13 cellular contexts compared by ENCODE assay signal in genomic region chr17:13416748-13417363, GRCh38.
DNase-seq lines count a peak whose midpoint lies in the region; ATAC-seq and TF ChIP-seq lines count a peak whose summit lies in the region.
"Had no signal": no experiment of that assay in that cellular context is flagged by ENCODE, and none has a peak within 500 bp of the region (broad histone marks: within the 10 kb centered on the region; RNA-seq: fewer than 3 reads in every experiment).

No MANE protein-coding gene starts in this region.

- POLR2A ChIA-PET in HEK293 (lab: Yijun Ruan, JAX), result no interaction called here
- POLR2A ChIA-PET in activated CD8-positive, alpha-beta T cell treated with anti-CD3 and anti-CD28 coated beads for 36 hours (lab: Charles Lee), result no interaction called here

- H3K4me3 Mint-ChIP-seq in activated CD8-positive, alpha-beta T cell treated with anti-CD3 and anti-CD28 coated beads for 36 hours, result no peak overlapping the region
- H3K4me3 Mint-ChIP-seq: CD4-positive, alpha-beta memory T cell had no signal

- H3K4me3 ChIP-seq in ACC112 (ENCODE audit: low read depth, low read length) (no peak overlapping the region), HEK293 (ENCODE audit: low read depth, low read length) (no peak overlapping the region), left ventricle myocardium inferior (no peak overlapping the region)

- DNase-seq in left ventricle myocardium inferior, result no peak
- DNase-seq in activated CD8-positive, alpha-beta T cell treated with anti-CD3 and anti-CD28 coated beads for 36 hours, result no peak
- no peak for DNase-seq in iPS-NIHi11 (ENCODE audit: low spot score)
- DNase-seq: CD4-positive, alpha-beta memory T cell; DMS79; HCEC 1CT had no signal

- no peak overlapping the region for H2AFZ ChIP-seq in ACC112 (ENCODE audit: low read length, unreplicated experiment)

- H3K27me3 ChIP-seq in ACC112 (ENCODE audit: insufficient read depth, low read length) (no peaks in the 10 kb centered on the region), left ventricle myocardium inferior (ENCODE audit: low read depth) (no peaks in the 10 kb centered on the region)
- H3K27me3 ChIP-seq: BE2C had no signal

- no peak overlapping the region for H3K27ac Mint-ChIP-seq in activated CD8-positive, alpha-beta T cell treated with anti-CD3 and anti-CD28 coated beads for 36 hours
- H3K27ac Mint-ChIP-seq: CD4-positive, alpha-beta memory T cell had no signal

- H3K9me3 ChIP-seq in HEK293 (ENCODE audit: control insufficient read depth, insufficient read depth, low read depth, low read length) (no peaks in the 10 kb centered on the region), left ventricle myocardium inferior (replicated peaks) (no peaks in the 10 kb centered on the region)
- H3K9me3 ChIP-seq: BE2C had no signal

- peaks cover 13% of the 10 kb centered on the region for H3K27me3 Mint-ChIP-seq in activated CD8-positive, alpha-beta T cell treated with anti-CD3 and anti-CD28 coated beads for 36 hours

- no peaks in the 10 kb centered on the region for H3K79me2 ChIP-seq in ACC112 (ENCODE audit: control insufficient read depth, insufficient read depth, low read length, unreplicated experiment)

- TF ChIP-seq CTCF in HEK293 (tag by site-specific recombination; IDR thresholded peaks at IDR 0.05), result no peak
- TF ChIP-seq CTCF in VCaP (conservative IDR thresholded peaks at IDR 0.05), result no peak
- TF ChIP-seq CTCF in left ventricle myocardium inferior (IDR thresholded peaks at IDR 0.05; ENCODE audit: borderline replicate concordance), result no peak
- no peak for TF ChIP-seq CTCF in activated CD8-positive, alpha-beta T cell treated with anti-CD3 and anti-CD28 coated beads for 36 hours (IDR thresholded peaks at IDR 0.05)

- no peaks in the 10 kb centered on the region for H3K4me1 Mint-ChIP-seq in activated CD8-positive, alpha-beta T cell treated with anti-CD3 and anti-CD28 coated beads for 36 hours (ENCODE audit: low read depth)
- H3K4me1 Mint-ChIP-seq: CD4-positive, alpha-beta memory T cell had no signal

- H3K36me3 Mint-ChIP-seq in activated CD8-positive, alpha-beta T cell treated with anti-CD3 and anti-CD28 coated beads for 36 hours (ENCODE audit: low read depth), result no peaks in the 10 kb centered on the region
- H3K36me3 Mint-ChIP-seq: CD4-positive, alpha-beta memory T cell had no signal

- peaks cover 55% of the 10 kb centered on the region for H3K4me1 ChIP-seq in ACC112 (ENCODE audit: control insufficient read depth, insufficient read depth, low read length, unreplicated experiment)
- peaks cover 9% of the 10 kb centered on the region for H3K4me1 ChIP-seq in HEK293 (ENCODE audit: control insufficient read depth, insufficient read depth, low read length)
- peaks cover 21% of the 10 kb centered on the region for H3K4me1 ChIP-seq in left ventricle myocardium inferior
- H3K4me1 ChIP-seq: BE2C had no signal

- intact Hi-C loops in left ventricle myocardium inferior (cut with micrococcal nuclease), result no loop called here
- intact Hi-C loops in activated CD8-positive, alpha-beta T cell treated with anti-CD3 and anti-CD28 coated beads for 36 hours (cut with micrococcal nuclease), result no loop called here

- H3K27ac ChIP-seq in ACC112 (ENCODE audit: low read depth, low read length) (peak overlapping the region; percentile 47; the same call in 1 of the 2 replicates), HEK293 (ENCODE audit: extremely low read depth, low read depth, low read length) (peak overlapping the region; percentile 50; the same call in 1 of the 2 replicates), VCaP (peak overlapping the region; percentile 29; the same call in 1 of the 2 replicates), left ventricle myocardium inferior (replicated peaks) (peak overlapping the region; percentile 76)
- H3K27ac ChIP-seq: HL-60 had no signal

- CTCF ChIA-PET in HEK293 (lab: Yijun Ruan, JAX), result interaction anchor here (0.6 kb wide), 1 partner anchor 891 kb away, joined by 3 read pairs; no protein-coding TSS in a partner anchor
- CTCF ChIA-PET in activated CD8-positive, alpha-beta T cell treated with anti-CD3 and anti-CD28 coated beads for 36 hours (lab: Charles Lee), result no interaction called here

- ATAC-seq in activated CD8-positive, alpha-beta T cell treated with anti-CD3 and anti-CD28 coated beads for 36 hours, result no peak
- ATAC-seq in GM18909 (IDR thresholded peaks at IDR 0.05; ENCODE audit: poor library complexity, unreplicated experiment), result no peak
- no peak for ATAC-seq in HG02623 (IDR thresholded peaks at IDR 0.05; ENCODE audit: unreplicated experiment)

- no peaks in the 10 kb centered on the region for H3K9me3 Mint-ChIP-seq in activated CD8-positive, alpha-beta T cell treated with anti-CD3 and anti-CD28 coated beads for 36 hours

- H3K36me3 ChIP-seq in ACC112 (ENCODE audit: insufficient read depth, low read length), result no peaks in the 10 kb centered on the region
- H3K36me3 ChIP-seq in HEK293 (ENCODE audit: control insufficient read depth in 2 of 2, insufficient read depth in 1 of 2, low read length in 2 of 2), result no peaks in the 10 kb centered on the region
- H3K36me3 ChIP-seq in left ventricle myocardium inferior, result no peaks in the 10 kb centered on the region
- H3K36me3 ChIP-seq: BE2C had no signal

TF ChIP-seq in HEK293, 187 proteins besides CTCF, POLR2A, EP300 and RAD21:
- TF ChIP-seq ZNF366 (tag by site-specific recombination; conservative IDR thresholded peaks at IDR 0.05) (peak; percentile 94), ZBTB17 (tag by site-specific recombination; IDR thresholded peaks at IDR 0.05) (peak; percentile 69), ZNF148 (tag by site-specific recombination; IDR thresholded peaks at IDR 0.05; ENCODE audit: borderline replicate concordance) (no peak)
